Comparison of ENCODE assay signal across 8 cellular contexts in the genomic region with DNA sequence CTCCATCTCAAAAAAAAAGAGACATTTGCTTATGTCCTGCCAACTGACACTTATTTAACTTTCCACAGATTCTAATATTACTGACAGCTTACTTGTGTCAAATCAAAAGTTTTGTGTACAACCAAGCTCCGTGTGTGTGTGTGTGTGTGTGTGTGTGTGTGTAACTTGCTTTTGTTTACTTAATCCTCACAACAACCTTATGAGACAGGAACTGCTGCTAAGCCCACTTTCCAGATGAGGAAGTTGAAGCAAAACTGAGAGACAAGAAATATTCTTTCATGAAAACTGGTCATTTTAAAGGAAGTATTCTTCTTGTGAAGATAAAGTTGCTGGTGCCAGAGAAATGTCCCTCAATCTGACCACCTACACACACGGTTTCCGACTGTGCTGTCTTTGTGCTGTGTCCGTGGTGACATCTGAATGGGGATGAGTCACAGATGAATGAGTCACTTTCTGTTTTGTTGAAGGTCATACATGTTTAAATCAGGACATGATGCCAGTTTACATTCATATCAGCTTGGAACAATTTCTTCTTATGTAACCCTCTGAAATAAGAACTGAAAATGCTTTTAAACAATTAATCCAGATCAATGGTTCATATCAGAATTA.
DNase-seq lines count a peak whose midpoint lies in the region; ATAC-seq and TF ChIP-seq lines count a peak whose summit lies in the region.

No MANE protein-coding gene starts in this region.

- H3K36me3 ChIP-seq in lower lobe of right lung: no peaks in the 10 kb centered on the region

- DNase-seq in GM12865 (ENCODE audit: low read depth): peak; percentile 64
- DNase-seq in SW480 (ENCODE audit: low spot score): peak; percentile 96
- DNase-seq in lower lobe of right lung: no peak
- no peak for DNase-seq in stimulated activated naive CD4-positive, alpha-beta T cell (lab: John Stamatoyannopoulos, UW)
- no peak for DNase-seq in T-helper 9 cell
- no peak for DNase-seq in progenitor cell of endocrine pancreas (ENCODE audit: low spot score, unreplicated experiment)

- no peaks in the 10 kb centered on the region for H3K9me3 ChIP-seq in lower lobe of right lung

- H3K4me1 Mint-ChIP-seq in progenitor cell of endocrine pancreas (ENCODE audit: low read depth): peaks cover 34% of the 10 kb centered on the region

- ATAC-seq in HG02678 (IDR thresholded peaks at IDR 0.05; ENCODE audit: unreplicated experiment) (peak; percentile 47), lower lobe of right lung (peak; percentile 64 to 75), GM21447 (IDR thresholded peaks at IDR 0.05; ENCODE audit: unreplicated experiment) (no peak)

- TF ChIP-seq CTCF in GM12865 (IDR thresholded peaks at IDR 0.05; ENCODE audit: insufficient read depth, low read depth, low read length, missing control alignments) (no peak), lower lobe of right lung (IDR thresholded peaks at IDR 0.05) (no peak), progenitor cell of endocrine pancreas (IDR thresholded peaks at IDR 0.05; ENCODE audit: unreplicated experiment) (no peak)

- H3K36me3 Mint-ChIP-seq in progenitor cell of endocrine pancreas (ENCODE audit: insufficient read depth): peaks cover 1% of the 10 kb centered on the region

- H3K27ac Mint-ChIP-seq in progenitor cell of endocrine pancreas: no peak overlapping the region

- H3K4me1 ChIP-seq in lower lobe of right lung: no peaks in the 10 kb centered on the region

- H3K9me3 Mint-ChIP-seq in progenitor cell of endocrine pancreas (ENCODE audit: low read depth): peaks cover 3% of the 10 kb centered on the region

- no peaks in the 10 kb centered on the region for H3K27me3 ChIP-seq in lower lobe of right lung (ENCODE audit: low read depth)

- H3K27ac ChIP-seq in lower lobe of right lung: peak overlapping the region; percentile 6

- H3K4me3 ChIP-seq in GM12865 (ENCODE audit: low read depth, low read length) (no peak overlapping the region), lower lobe of right lung (no peak overlapping the region)

- intact Hi-C loops in lower lobe of right lung (cut with DNase I): no loop called here

- H3K27me3 Mint-ChIP-seq in progenitor cell of endocrine pancreas: no peaks in the 10 kb centered on the region

- H3K4me3 Mint-ChIP-seq in progenitor cell of endocrine pancreas (ENCODE audit: low read depth): no peak overlapping the region

Comparison
In these comparisons a context has a peak if more than half of its experiments do, and no peak if none do; other contexts are left out.
1. DNase-seq: peak in GM12865 (single experiment) and SW480 (single experiment); none in lower lobe of right lung (single experiment), stimulated activated naive CD4-positive, alpha-beta T cell (0 of 6), T-helper 9 cell (single experiment) and progenitor cell of endocrine pancreas (single experiment).